Comparison of ENCODE assay signal across 1 cellular context in genomic region chr3:23810342-23811116, GRCh38.
TF ChIP-seq lines count a peak whose summit lies in the region.

No MANE protein-coding gene starts in this region.

TF ChIP-seq in HEK293, 187 proteins besides CTCF, POLR2A, EP300 and RAD21 (continued from another document and continues in another):
- 0 out of 2 replicates have a peak, but pooled peaks have one; percentile 6 for TF ChIP-seq ZNF146 (tag by site-specific recombination; IDR thresholded peaks at IDR 0.05)
- no peak for TF ChIP-seq ZNF404 (tag by site-specific recombination; IDR thresholded peaks at IDR 0.05)
- TF ChIP-seq ZNF324 (tag by site-specific recombination; IDR thresholded peaks at IDR 0.05): peak; percentile 63; the same call in 1 of the 2 replicates
- no peak for TF ChIP-seq ZNF654 (tag by site-specific recombination; IDR thresholded peaks at IDR 0.05; ENCODE audit: low read depth)
- no peak for TF ChIP-seq SALL2 (tag by site-specific recombination; IDR thresholded peaks at IDR 0.05; ENCODE audit: borderline replicate concordance)
- TF ChIP-seq, protein P1, sequence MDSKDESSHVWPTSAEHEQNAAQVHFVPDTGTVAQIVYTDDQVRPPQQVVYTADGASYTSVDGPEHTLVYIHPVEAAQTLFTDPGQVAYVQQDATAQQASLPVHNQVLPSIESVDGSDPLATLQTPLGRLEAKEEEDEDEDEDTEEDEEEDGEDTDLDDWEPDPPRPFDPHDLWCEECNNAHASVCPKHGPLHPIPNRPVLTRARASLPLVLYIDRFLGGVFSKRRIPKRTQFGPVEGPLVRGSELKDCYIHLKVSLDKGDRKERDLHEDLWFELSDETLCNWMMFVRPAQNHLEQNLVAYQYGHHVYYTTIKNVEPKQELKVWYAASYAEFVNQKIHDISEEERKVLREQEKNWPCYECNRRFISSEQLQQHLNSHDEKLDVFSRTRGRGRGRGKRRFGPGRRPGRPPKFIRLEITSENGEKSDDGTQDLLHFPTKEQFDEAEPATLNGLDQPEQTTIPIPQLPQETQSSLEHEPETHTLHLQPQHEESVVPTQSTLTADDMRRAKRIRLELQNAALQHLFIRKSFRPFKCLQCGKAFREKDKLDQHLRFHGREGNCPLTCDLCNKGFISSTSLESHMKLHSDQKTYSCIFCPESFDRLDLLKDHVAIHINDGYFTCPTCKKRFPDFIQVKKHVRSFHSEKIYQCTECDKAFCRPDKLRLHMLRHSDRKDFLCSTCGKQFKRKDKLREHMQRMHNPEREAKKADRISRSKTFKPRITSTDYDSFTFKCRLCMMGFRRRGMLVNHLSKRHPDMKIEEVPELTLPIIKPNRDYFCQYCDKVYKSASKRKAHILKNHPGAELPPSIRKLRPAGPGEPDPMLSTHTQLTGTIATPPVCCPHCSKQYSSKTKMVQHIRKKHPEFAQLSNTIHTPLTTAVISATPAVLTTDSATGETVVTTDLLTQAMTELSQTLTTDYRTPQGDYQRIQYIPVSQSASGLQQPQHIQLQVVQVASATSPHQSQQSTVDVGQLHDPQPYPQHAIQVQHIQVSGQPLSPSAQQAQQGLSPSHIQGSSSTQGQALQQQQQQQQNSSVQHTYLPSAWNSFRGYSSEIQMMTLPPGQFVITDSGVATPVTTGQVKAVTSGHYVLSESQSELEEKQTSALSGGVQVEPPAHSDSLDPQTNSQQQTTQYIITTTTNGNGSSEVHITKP (tag by site-specific recombination; IDR thresholded peaks at IDR 0.05): no peak
- TF ChIP-seq ZNF473 (tag by site-specific recombination; IDR thresholded peaks at IDR 0.05): no peak
- TF ChIP-seq ZNF354C (tag by site-specific recombination; IDR thresholded peaks at IDR 0.05; ENCODE audit: borderline replicate concordance, low read depth): no peak
- no peak for TF ChIP-seq ZNF785 (tag by site-specific recombination; IDR thresholded peaks at IDR 0.05)
- no peak for TF ChIP-seq ZNF433 (tag by site-specific recombination; IDR thresholded peaks at IDR 0.05; ENCODE audit: low read depth)
- 0 out of 2 replicates have a peak, but pooled peaks have one; percentile 49 for TF ChIP-seq MYNN (tag by site-specific recombination; IDR thresholded peaks at IDR 0.05; ENCODE audit: borderline replicate concordance)
- no peak for TF ChIP-seq ZNF37A (tag by site-specific recombination; IDR thresholded peaks at IDR 0.05)
- TF ChIP-seq ZNF311 (tag by site-specific recombination; IDR thresholded peaks at IDR 0.05; ENCODE audit: borderline replicate concordance): no peak
- no peak for TF ChIP-seq ZNF623 (tag by site-specific recombination; IDR thresholded peaks at IDR 0.05)
- TF ChIP-seq ZNF791 (tag by site-specific recombination; IDR thresholded peaks at IDR 0.05): no peak
- no peak for TF ChIP-seq ZNF292 (tag by site-specific recombination; IDR thresholded peaks at IDR 0.05; ENCODE audit: borderline replicate concordance, low read depth)
- TF ChIP-seq, protein P2, sequence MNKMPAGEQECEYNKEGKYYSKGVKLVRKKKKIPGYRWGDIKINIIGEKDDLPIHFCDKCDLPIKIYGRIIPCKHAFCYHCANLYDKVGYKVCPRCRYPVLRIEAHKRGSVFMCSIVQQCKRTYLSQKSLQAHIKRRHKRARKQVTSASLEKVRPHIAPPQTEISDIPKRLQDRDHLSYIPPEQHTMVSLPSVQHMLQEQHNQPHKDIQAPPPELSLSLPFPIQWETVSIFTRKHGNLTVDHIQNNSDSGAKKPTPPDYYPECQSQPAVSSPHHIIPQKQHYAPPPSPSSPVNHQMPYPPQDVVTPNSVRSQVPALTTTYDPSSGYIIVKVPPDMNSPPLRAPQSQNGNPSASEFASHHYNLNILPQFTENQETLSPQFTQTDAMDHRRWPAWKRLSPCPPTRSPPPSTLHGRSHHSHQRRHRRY (tag by site-specific recombination; IDR thresholded peaks at IDR 0.05): no peak
- 0 out of 2 replicates have a peak, but pooled peaks have one; percentile 18 for TF ChIP-seq ZNF518A (tag by site-specific recombination; conservative IDR thresholded peaks at IDR 0.05; ENCODE audit: low read depth)
- TF ChIP-seq MEIS1 (CRISPR knock-in tag; IDR thresholded peaks at IDR 0.05; ENCODE audit: borderline replicate concordance): no peak
- TF ChIP-seq ZNF138 (tag by site-specific recombination; IDR thresholded peaks at IDR 0.05; ENCODE audit: borderline replicate concordance): no peak
- TF ChIP-seq, protein P3, sequence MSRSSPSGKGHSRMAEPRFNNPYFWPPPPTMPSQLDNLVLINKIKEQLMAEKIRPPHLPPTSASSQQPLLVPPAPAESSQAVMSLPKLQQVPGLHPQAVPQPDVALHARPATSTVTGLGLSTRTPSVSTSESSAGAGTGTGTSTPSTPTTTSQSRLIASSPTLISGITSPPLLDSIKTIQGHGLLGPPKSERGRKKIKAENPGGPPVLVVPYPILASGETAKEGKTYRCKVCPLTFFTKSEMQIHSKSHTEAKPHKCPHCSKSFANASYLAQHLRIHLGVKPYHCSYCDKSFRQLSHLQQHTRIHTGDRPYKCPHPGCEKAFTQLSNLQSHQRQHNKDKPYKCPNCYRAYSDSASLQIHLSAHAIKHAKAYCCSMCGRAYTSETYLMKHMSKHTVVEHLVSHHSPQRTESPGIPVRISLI (tag by site-specific recombination; IDR thresholded peaks at IDR 0.05): no peak
- no peak for TF ChIP-seq ZNF114 (tag by site-specific recombination; IDR thresholded peaks at IDR 0.05)
- no peak for TF ChIP-seq ZNF26 (tag by site-specific recombination; IDR thresholded peaks at IDR 0.05)
- peak; percentile 65; the same call in 1 of the 2 replicates for TF ChIP-seq BCL11B (tag by site-specific recombination; IDR thresholded peaks at IDR 0.05; ENCODE audit: low read depth)
- peak; percentile 97 for TF ChIP-seq HIC1 (tag by site-specific recombination; IDR thresholded peaks at IDR 0.05)
- no peak for TF ChIP-seq ZNF530 (tag by site-specific recombination; IDR thresholded peaks at IDR 0.05; ENCODE audit: low read depth)
- TF ChIP-seq ZNF140 (tag by site-specific recombination; IDR thresholded peaks at IDR 0.05): no peak
- TF ChIP-seq ZNF600 (tag by site-specific recombination; IDR thresholded peaks at IDR 0.05): peak; percentile 57
- no peak for TF ChIP-seq ZNF211 (tag by site-specific recombination; IDR thresholded peaks at IDR 0.05; ENCODE audit: low read depth)
- TF ChIP-seq IKZF3 (tag by site-specific recombination; IDR thresholded peaks at IDR 0.05): peak; percentile 4; the same call in 1 of the 2 replicates
- peak; percentile 56 for TF ChIP-seq ZNF398 (tag by site-specific recombination; IDR thresholded peaks at IDR 0.05)
- TF ChIP-seq, protein P4, sequence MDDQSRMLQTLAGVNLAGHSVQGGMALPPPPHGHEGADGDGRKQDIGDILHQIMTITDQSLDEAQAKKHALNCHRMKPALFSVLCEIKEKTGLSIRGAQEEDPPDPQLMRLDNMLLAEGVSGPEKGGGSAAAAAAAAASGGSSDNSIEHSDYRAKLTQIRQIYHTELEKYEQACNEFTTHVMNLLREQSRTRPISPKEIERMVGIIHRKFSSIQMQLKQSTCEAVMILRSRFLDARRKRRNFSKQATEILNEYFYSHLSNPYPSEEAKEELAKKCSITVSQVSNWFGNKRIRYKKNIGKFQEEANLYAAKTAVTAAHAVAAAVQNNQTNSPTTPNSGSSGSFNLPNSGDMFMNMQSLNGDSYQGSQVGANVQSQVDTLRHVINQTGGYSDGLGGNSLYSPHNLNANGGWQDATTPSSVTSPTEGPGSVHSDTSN (CRISPR knock-in tag; IDR thresholded peaks at IDR 0.05): no peak
- TF ChIP-seq FEZF1 (tag by site-specific recombination; IDR thresholded peaks at IDR 0.05): no peak
- peak; percentile 11 for TF ChIP-seq ZNF629 (tag by site-specific recombination; IDR thresholded peaks at IDR 0.05)
- TF ChIP-seq ZNF776 (tag by site-specific recombination; IDR thresholded peaks at IDR 0.05; ENCODE audit: borderline replicate concordance): no peak
- TF ChIP-seq ZNF335 (tag by site-specific recombination; conservative IDR thresholded peaks at IDR 0.05): peak; percentile 62; the same call in 1 of the 2 replicates
- no peak for TF ChIP-seq KLF7 (tag by site-specific recombination; IDR thresholded peaks at IDR 0.05; ENCODE audit: borderline replicate concordance)
- TF ChIP-seq ZNF274 (IDR thresholded peaks at IDR 0.05; ENCODE audit: low read length): no peak
- no peak for TF ChIP-seq ZNF274 (tag by site-specific recombination; IDR thresholded peaks at IDR 0.05; ENCODE audit: borderline replicate concordance)
- TF ChIP-seq ZNF157 (tag by site-specific recombination; IDR thresholded peaks at IDR 0.05): no peak
- no peak for TF ChIP-seq ZNF426 (tag by site-specific recombination; IDR thresholded peaks at IDR 0.05)
- no peak for TF ChIP-seq KLF10 (tag by site-specific recombination; IDR thresholded peaks at IDR 0.05)
- TF ChIP-seq ZNF19 (tag by site-specific recombination; IDR thresholded peaks at IDR 0.05; ENCODE audit: low read depth): no peak
- no peak for TF ChIP-seq ZNF529 (tag by site-specific recombination; IDR thresholded peaks at IDR 0.05; ENCODE audit: insufficient replicate concordance)
- TF ChIP-seq ZNF548 (tag by site-specific recombination; IDR thresholded peaks at IDR 0.05): no peak
- TF ChIP-seq PRDM1 (tag by site-specific recombination; IDR thresholded peaks at IDR 0.05): no peak
- no peak for TF ChIP-seq ZNF169 (tag by site-specific recombination; IDR thresholded peaks at IDR 0.05)
- TF ChIP-seq TRIM28 (IDR thresholded peaks at IDR 0.05; ENCODE audit: borderline replicate concordance, low read length): no peak
- TF ChIP-seq ZNF341 (tag by site-specific recombination; IDR thresholded peaks at IDR 0.05; ENCODE audit: low read depth): 0 out of 2 replicates have a peak, but pooled peaks have one; percentile 37
- no peak; the same call in 1 of the 2 replicates for TF ChIP-seq ZNF76 (tag by site-specific recombination; IDR thresholded peaks at IDR 0.05; ENCODE audit: borderline replicate concordance, low read depth)
